8 cellular contexts compared by ENCODE assay signal in the genomic region with DNA sequence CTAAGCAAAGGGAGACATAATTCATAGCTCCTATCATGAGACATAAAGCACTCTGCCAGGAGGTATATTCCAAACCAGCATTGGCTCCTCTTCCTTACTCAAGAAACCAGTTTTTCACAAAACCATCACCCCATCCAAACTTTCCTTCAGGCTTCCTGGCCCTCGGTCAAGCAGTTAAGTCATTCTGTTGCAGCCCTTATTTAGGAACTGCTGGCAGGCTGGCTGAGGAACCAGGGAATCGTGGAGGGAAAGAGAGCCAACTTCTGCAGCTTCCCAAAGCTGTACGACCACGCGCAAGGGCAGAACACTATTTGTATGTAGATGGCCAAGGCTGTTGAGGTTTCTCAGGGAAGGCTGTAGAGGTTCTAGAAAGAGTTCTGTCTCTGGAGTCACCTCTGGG. TPM values are rescaled to one million over a fixed set of nuclear protein-coding genes. Genes with fewer than 3 reads are reported as not detected.
DNase-seq lines count a peak whose midpoint lies in the region; ATAC-seq, FAIRE-seq and TF ChIP-seq lines count a peak whose summit lies in the region.

No MANE protein-coding gene starts in this region.

- H3K79me2 ChIP-seq in keratinocyte (ENCODE audit: control insufficient read depth, insufficient read depth, low read length) = no peaks in the 10 kb centered on the region

- WGBS in suprapubic skin = 20% methylated on average over 5 of the region's 5 CpGs

- H3K36me3 ChIP-seq in ascending aorta (no peaks in the 10 kb centered on the region), keratinocyte (ENCODE audit: control insufficient read depth in 2 of 2, extremely low read depth in 1 of 2, insufficient read depth in 2 of 2, low read length in 2 of 2) (peaks cover under 1 to 2% of the 10 kb centered on the region in 2 experiments), suprapubic skin (peaks cover 3% of the 10 kb centered on the region)

- no peak for FAIRE-seq in keratinocyte (lab: Jason Lieb, UNC)

- no peak for TF ChIP-seq CTCF in ascending aorta (IDR thresholded peaks at IDR 0.05)
- no peak for TF ChIP-seq CTCF in keratinocyte (optimal IDR thresholded peaks at IDR 0.05 in 1 of 3, IDR thresholded peaks at IDR 0.05 in 1 of 3, conservative IDR thresholded peaks at IDR 0.05 in 1 of 3; ENCODE audit: extremely low read depth in 1 of 3, insufficient read depth in 2 of 3, low read length in 3 of 3)
- no peak for TF ChIP-seq CTCF in suprapubic skin (IDR thresholded peaks at IDR 0.05)

- H4K20me1 ChIP-seq in keratinocyte (ENCODE audit: control insufficient read depth, extremely low read depth, insufficient read depth, low read length) = no peaks in the 10 kb centered on the region

- no peaks in the 10 kb centered on the region for H3K9me3 Mint-ChIP-seq in T-helper 1 cell treated with Interleukin-12 subunit alpha and Interleukin-12 subunit beta and Interleukin-4 antibody, amounts not matched to agents 30 μg/mL and 1 μg/mL, for 36 hours

- dilution Hi-C loops in keratinocyte (cut with MboI; ENCODE audit: extremely low pct_ligation_motif_present, low sequenced_read_pairs) = no loop called here

- H3K4me3 ChIP-seq in ascending aorta (peak overlapping the region; percentile 53 to 75), keratinocyte (ENCODE audit: control insufficient read depth in 2 of 3, extremely low read depth in 1 of 3, insufficient read depth in 2 of 3, low read depth in 1 of 3, low read length in 3 of 3) (peak overlapping the region; percentile 13 to 78 (median 27)), suprapubic skin (peak overlapping the region; percentile 66)

- DNase-seq in T-helper 1 cell (no peak), ascending aorta (ENCODE audit: low spot score in 2 of 2) (peak in 1 of 2 donors; percentile 72), keratinocyte (ENCODE audit: low read depth, low spot score) (no peak), suprapubic skin (ENCODE audit: low spot score in 2 of 2) (no peak), NCI-H2171 treated with DMSO at 0.1 percent for 48 hours (lab: John Stamatoyannopoulos, UW) (no peak), NCI-H69 (lab: John Stamatoyannopoulos, UW) (no peak)

- intact Hi-C loops in ascending aorta (cut with DNase I) = loop anchor here (2.0 kb wide), 3 partner anchors 26 to 128 kb away; a partner anchor contains a TSS

- H3K4me1 ChIP-seq in ascending aorta (peaks cover 0 to 5% of the 10 kb centered on the region in 2 donors), keratinocyte (ENCODE audit: control insufficient read depth, extremely low read depth, insufficient read depth, low read length) (peaks cover 5% of the 10 kb centered on the region), suprapubic skin (peaks cover 15% of the 10 kb centered on the region)

- TF ChIP-seq POLR2A in suprapubic skin (IDR thresholded peaks at IDR 0.05) = no peak

- TF ChIP-seq EP300 in suprapubic skin (IDR thresholded peaks at IDR 0.05) = no peak

- H3K27ac ChIP-seq in ascending aorta (peak overlapping the region; percentile 75 to 88), keratinocyte (ENCODE audit: control insufficient read depth, insufficient read depth, low read length) (no peak overlapping the region), suprapubic skin (peak overlapping the region; percentile 81)

- peak overlapping the region; percentile 86 for H3K9ac ChIP-seq in keratinocyte (ENCODE audit: control insufficient read depth, extremely low read depth, insufficient read depth, low read length)

- peaks cover 14% of the 10 kb centered on the region for H3K4me1 Mint-ChIP-seq in T-helper 1 cell treated with Interleukin-12 subunit alpha and Interleukin-12 subunit beta and Interleukin-4 antibody, amounts not matched to agents 30 μg/mL and 1 μg/mL, for 36 hours (ENCODE audit: low read depth)

- H3K4me3 Mint-ChIP-seq in T-helper 1 cell treated with Interleukin-12 subunit alpha and Interleukin-12 subunit beta and Interleukin-4 antibody, amounts not matched to agents 30 μg/mL and 1 μg/mL, for 36 hours = peak overlapping the region; percentile 65

- H3K27ac Mint-ChIP-seq in T-helper 1 cell treated with Interleukin-12 subunit alpha and Interleukin-12 subunit beta and Interleukin-4 antibody, amounts not matched to agents 30 μg/mL and 1 μg/mL, for 36 hours = peak overlapping the region; percentile 50

- no peak for ATAC-seq in GM18517 (IDR thresholded peaks at IDR 0.05; ENCODE audit: unreplicated experiment)

- H3K9me3 ChIP-seq in ascending aorta (no peaks in the 10 kb centered on the region), keratinocyte (ENCODE audit: control insufficient read depth, low read depth, low read length) (no peaks in the 10 kb centered on the region), suprapubic skin (no peaks in the 10 kb centered on the region)

- peak overlapping the region; percentile 1 for H2AFZ ChIP-seq in keratinocyte (ENCODE audit: control insufficient read depth, low read length)

- no peaks in the 10 kb centered on the region for H3K9me1 ChIP-seq in keratinocyte (ENCODE audit: control insufficient read depth, extremely low read depth, insufficient read depth, low read length)

- H3K27me3 ChIP-seq in ascending aorta (no peaks in the 10 kb centered on the region), keratinocyte (ENCODE audit: control insufficient read depth, extremely low read depth, insufficient read depth, low read length) (no peaks in the 10 kb centered on the region), suprapubic skin (no peaks in the 10 kb centered on the region)

- H3K27me3 Mint-ChIP-seq in T-helper 1 cell treated with Interleukin-12 subunit alpha and Interleukin-12 subunit beta and Interleukin-4 antibody, amounts not matched to agents 30 μg/mL and 1 μg/mL, for 36 hours (ENCODE audit: low read depth) = no peaks in the 10 kb centered on the region

- H3K4me2 ChIP-seq in keratinocyte (ENCODE audit: control insufficient read depth, extremely low read depth, insufficient read depth, low read depth, low read length) = peak overlapping the region; percentile 95

- H3K36me3 Mint-ChIP-seq in T-helper 1 cell treated with Interleukin-12 subunit alpha and Interleukin-12 subunit beta and Interleukin-4 antibody, amounts not matched to agents 30 μg/mL and 1 μg/mL, for 36 hours (ENCODE audit: low read depth) = no peaks in the 10 kb centered on the region

RNA-seq across cellular contexts. Expression of a gene that starts 0.7 kb away (rescaled TPM):
- total RNA-seq in ascending aorta (34.9 TPM), suprapubic skin (10 to 100 TPM; 16.3 to 25.7 (median 22.1) TPM)
- 31.2 to 34.9 TPM (median 32.9 TPM) in 3 replicates for polyA plus RNA-seq in keratinocyte
- 27.7 TPM for polyA plus RNA-seq in keratinocyte (2011; ENCODE audit: low read depth)
- 27.1 and 43.5 TPM in 2 replicates for polyA plus RNA-seq in keratinocyte (2011; cell fraction: cytosol; rRNA removed)
- polyA plus RNA-seq in keratinocyte (2011; cell fraction: nucleus; rRNA removed) = 36.1 and 37.4 TPM in 2 replicates
- polyA plus RNA-seq in keratinocyte (2012; ENCODE audit: low replicate concordance) = 14.1 and 17.4 TPM in 2 replicates
- polyA minus RNA-seq in keratinocyte = 24.6 to 32.6 TPM (median 29.2 TPM) in 3 replicates
- 16.7 TPM for polyA minus RNA-seq in keratinocyte (2011; cell fraction: cytosol; rRNA and poly(A)+ RNA removed)
- polyA minus RNA-seq in keratinocyte (2011; cell fraction: nucleus; rRNA and poly(A)+ RNA removed) = 7.8 and 13.3 TPM in 2 replicates

RNA-seq across cellular contexts. Expression of a gene that starts 7.1 kb away (rescaled TPM):
- total RNA-seq in ascending aorta = 93.8 TPM
- polyA plus RNA-seq in keratinocyte = 121 to 216 TPM (median 150 TPM) in 3 replicates
- 77.9 TPM for polyA plus RNA-seq in keratinocyte (2011; ENCODE audit: low read depth)
- polyA plus RNA-seq in keratinocyte (2011; cell fraction: cytosol; rRNA removed) = 127 and 260 TPM in 2 replicates
- polyA plus RNA-seq in keratinocyte (2011; cell fraction: nucleus; rRNA removed) = 159 and 176 TPM in 2 replicates
- 65.9 and 120 TPM in 2 replicates for polyA plus RNA-seq in keratinocyte (2012; ENCODE audit: low replicate concordance)
- 63.8 to 140 TPM (median 118 TPM) in 3 replicates for polyA minus RNA-seq in keratinocyte
- polyA minus RNA-seq in keratinocyte (2011; cell fraction: cytosol; rRNA and poly(A)+ RNA removed) = 101 TPM
- polyA minus RNA-seq in keratinocyte (2011; cell fraction: nucleus; rRNA and poly(A)+ RNA removed) = 49.7 and 81.6 TPM in 2 replicates
- total RNA-seq in suprapubic skin = 10 to 100 TPM; 70.3 to 80.7 (median 77.0) TPM

RNA-seq across cellular contexts. Expression of a gene that starts 34.1 kb away (rescaled TPM):
- 133 TPM for total RNA-seq in ascending aorta
- polyA plus RNA-seq in keratinocyte = 12.9 to 21.1 TPM (median 17.4 TPM) in 3 replicates
- polyA plus RNA-seq in keratinocyte (2011; ENCODE audit: low read depth) = 4.2 TPM
- 15.2 and 25.4 TPM in 2 replicates for polyA plus RNA-seq in keratinocyte (2011; cell fraction: cytosol; rRNA removed)
- 30.0 and 40.9 TPM in 2 replicates for polyA plus RNA-seq in keratinocyte (2011; cell fraction: nucleus; rRNA removed)
- 5.6 and 16.2 TPM in 2 replicates for polyA plus RNA-seq in keratinocyte (2012; ENCODE audit: low replicate concordance)
- 22.4 to 65.0 TPM (median 24.4 TPM) in 3 replicates for polyA minus RNA-seq in keratinocyte
- 27.6 TPM for polyA minus RNA-seq in keratinocyte (2011; cell fraction: cytosol; rRNA and poly(A)+ RNA removed)
- polyA minus RNA-seq in keratinocyte (2011; cell fraction: nucleus; rRNA and poly(A)+ RNA removed) = 19.2 and 26.1 TPM in 2 replicates
- 10 to 100 TPM; 24.9 to 32.1 (median 27.3) TPM for total RNA-seq in suprapubic skin

RNA-seq across cellular contexts. Expression of a gene that starts 37.8 kb away (rescaled TPM):
- total RNA-seq in ascending aorta (30.4 TPM), suprapubic skin (1 to 10 TPM in 1 of 4 donors, not detected in 3; 3.0 TPM)
- polyA plus RNA-seq in keratinocyte = 0.12 TPM in 1 of 3 replicates, not detected in the others
- 0.36 TPM for polyA plus RNA-seq in keratinocyte (2011; ENCODE audit: low read depth)
- not detected in 2 replicates for polyA plus RNA-seq in keratinocyte (2011; cell fraction: cytosol; rRNA removed)
- polyA plus RNA-seq in keratinocyte (2011; cell fraction: nucleus; rRNA removed) = not detected in 2 replicates
- not detected in 2 replicates for polyA plus RNA-seq in keratinocyte (2012; ENCODE audit: low replicate concordance)
- polyA minus RNA-seq in keratinocyte = not detected in 3 replicates
- polyA minus RNA-seq in keratinocyte (2011; cell fraction: cytosol; rRNA and poly(A)+ RNA removed) = not detected
- 1.5 TPM in 1 of 2 replicates, not detected in the other for polyA minus RNA-seq in keratinocyte (2011; cell fraction: nucleus; rRNA and poly(A)+ RNA removed)

RNA-seq across cellular contexts. Expression of a gene that starts 42.4 kb away (rescaled TPM):
- total RNA-seq in ascending aorta (200 TPM), suprapubic skin (100 to 1,000 TPM in 2 of 4 donors, 10 to 100 TPM in 2; 48.7 to 117 (median 77.3) TPM)
- 35.0 to 46.8 TPM (median 38.4 TPM) in 3 replicates for polyA plus RNA-seq in keratinocyte
- 7.3 TPM for polyA plus RNA-seq in keratinocyte (2011; ENCODE audit: low read depth)
- 22.1 and 33.7 TPM in 2 replicates for polyA plus RNA-seq in keratinocyte (2011; cell fraction: cytosol; rRNA removed)
- 84.3 and 109 TPM in 2 replicates for polyA plus RNA-seq in keratinocyte (2011; cell fraction: nucleus; rRNA removed)
- polyA plus RNA-seq in keratinocyte (2012; ENCODE audit: low replicate concordance) = 9.4 and 52.0 TPM in 2 replicates
- 61.9 to 100.0 TPM (median 61.9 TPM) in 3 replicates for polyA minus RNA-seq in keratinocyte
- polyA minus RNA-seq in keratinocyte (2011; cell fraction: cytosol; rRNA and poly(A)+ RNA removed) = 73.3 TPM
- polyA minus RNA-seq in keratinocyte (2011; cell fraction: nucleus; rRNA and poly(A)+ RNA removed) = 59.3 and 72.3 TPM in 2 replicates
